ENCODE assay signal across 20 cellular contexts in the genomic region with DNA sequence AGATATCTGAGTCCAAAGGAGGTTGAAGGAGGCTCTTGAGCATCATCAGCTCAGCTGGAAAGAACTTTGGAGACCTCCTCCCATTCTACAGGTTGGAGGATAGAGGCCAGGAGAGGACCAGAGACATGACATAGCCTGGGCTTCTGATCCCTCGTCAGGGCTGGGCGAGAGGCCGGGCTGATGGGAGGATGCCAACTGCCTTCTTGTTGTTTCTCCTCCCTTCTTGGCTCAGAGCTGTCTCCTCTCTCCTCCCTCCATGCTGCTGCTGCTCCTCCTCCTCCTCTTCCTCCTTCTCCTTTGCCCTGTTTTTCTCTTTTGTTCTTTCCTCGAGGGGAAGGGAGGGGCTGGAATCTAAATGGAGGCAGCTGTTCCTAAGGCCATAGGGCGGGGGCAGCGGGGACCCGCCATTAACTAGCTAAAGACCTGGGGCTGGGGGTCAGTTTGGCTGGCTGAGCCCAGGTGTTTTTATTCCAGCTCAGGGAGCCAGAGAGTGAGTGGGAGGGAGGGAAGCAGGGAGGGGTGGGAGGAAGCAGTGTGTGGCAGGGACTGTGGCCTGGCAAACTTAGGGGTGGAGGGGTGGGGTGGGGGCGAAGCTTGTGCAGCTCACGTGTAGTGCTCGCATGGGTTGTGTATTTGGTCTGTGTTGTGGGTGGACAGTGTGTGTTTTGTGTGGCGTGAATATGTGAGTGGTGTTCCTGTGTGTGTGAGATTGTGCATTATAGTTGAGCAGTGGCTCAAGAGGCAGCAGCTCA.
DNase-seq lines count a peak whose midpoint lies in the region; ATAC-seq and TF ChIP-seq lines count a peak whose summit lies in the region.
"Had no signal": no experiment of that assay in that cellular context is flagged by ENCODE, and none has a peak within 500 bp of the region (broad histone marks: within the 10 kb centered on the region; RNA-seq: fewer than 3 reads in every experiment).

No MANE protein-coding gene starts in this region.

- no peaks in the 10 kb centered on the region for H3K27me3 ChIP-seq in SK-N-SH (ENCODE audit: insufficient read depth)
- H3K27me3 ChIP-seq in thyroid gland = no peaks in the 10 kb centered on the region

- H3K9me3 ChIP-seq in SK-N-SH (no peaks in the 10 kb centered on the region), thyroid gland (no peaks in the 10 kb centered on the region)
- H3K9me3 ChIP-seq: SJSA1 had no signal

- H3K79me2 ChIP-seq in SK-N-SH (ENCODE audit: insufficient read depth) = no peaks in the 10 kb centered on the region

- ATAC-seq in SK-N-SH treated with all-trans-retinoic acid at 6 μM for 48 hours = no peak
- no peak for ATAC-seq in activated T-helper 17 cell treated with anti-CD3 and anti-CD28 coated beads, Interleukin-2, amount 50 U/mL, for 72 hours (replicated peaks)
- no peak for ATAC-seq in HG02938 (IDR thresholded peaks at IDR 0.05; ENCODE audit: unreplicated experiment)
- ATAC-seq in omental fat pad (ENCODE audit: low FRiP score) = no peak
- ATAC-seq: natural killer cell treated with Interleukin-12 subunit alpha and Interleukin-12 subunit beta and Interleukin-15 and Interleukin-18, amount 100 ng/mL, for 72 hours; stimulated activated effector memory CD8-positive, alpha-beta T cell treated with anti-CD3 and anti-CD28 coated beads, Interleukin-12 subunit alpha, Interleukin-12 subunit beta, amount 100 ng/mL, for 72 hours had no signal

- no peak overlapping the region for H3K9ac ChIP-seq in SK-N-SH

- H2AFZ ChIP-seq in SK-N-SH (ENCODE audit: low read depth) = no peak overlapping the region

- H3K36me3 ChIP-seq in SK-N-SH (replicated peaks in 1 of 2; ENCODE audit: control insufficient read depth in 1 of 2, insufficient read depth in 2 of 2, low read length in 1 of 2) (no peaks in the 10 kb centered on the region), thyroid gland (no peaks in the 10 kb centered on the region)
- H3K36me3 ChIP-seq: SJSA1 had no signal

- 67% methylated on average over 10 of the region's 11 CpGs for WGBS in SK-N-SH (ENCODE audit: low lambda C conversion rate)
- WGBS in thyroid gland, 2 donors = 26 to 30% methylated on average over 11 of the region's 11 CpGs

- intact Hi-C loops in head of caudate nucleus (cut with DNase I) = no loop called here
- intact Hi-C loops in thyroid gland (cut with DNase I) = no loop called here

- POLR2A ChIA-PET in SK-N-SH (lab: Yijun Ruan, JAX) = no interaction called here

- peak; percentile 60 for DNase-seq in SK-N-SH
- DNase-seq in head of caudate nucleus = peak in 28 of 42 donors; percentile 22 to 74 (median 49)
- peak; percentile 38 to 41 for DNase-seq in thyroid gland
- no peak for DNase-seq in NCI-H1694 (lab: John Stamatoyannopoulos, UW)
- DNase-seq in omental fat pad (ENCODE audit: low spot score) = no peak
- DNase-seq: ACHN; activated CD4-positive, alpha-beta T cell treated with anti-CD3 and anti-CD28 coated beads, Interleukin-2, amount 50 U/mL, for 1 hour; activated T-cell treated with anti-CD3 and anti-CD28 coated beads, Interleukin-2, amount 50 U/mL, for 24 hours; CD8-positive, alpha-beta memory T cell; EL; immature natural killer cell; mesenchymal stem cell had no signal

- peak overlapping the region; percentile 36 for H3K27ac Mint-ChIP-seq in activated T-helper 17 cell treated with anti-CD3 and anti-CD28 coated beads, Interleukin-2, amount 50 U/mL, for 72 hours
- H3K27ac Mint-ChIP-seq: activated T-cell treated with anti-CD3 and anti-CD28 coated beads, Interleukin-2, amount 50 U/mL, for 24 hours; immature natural killer cell; natural killer cell treated with Interleukin-12 subunit alpha and Interleukin-12 subunit beta and Interleukin-15 and Interleukin-18, amount 100 ng/mL, for 72 hours; stimulated activated effector memory CD8-positive, alpha-beta T cell treated with anti-CD3 and anti-CD28 coated beads, Interleukin-12 subunit alpha, Interleukin-12 subunit beta, amount 100 ng/mL, for 72 hours; type B pancreatic cell had no signal

- no peak for TF ChIP-seq POLR2A in thyroid gland (IDR thresholded peaks at IDR 0.05)

- no peaks in the 10 kb centered on the region for H3K9me2 ChIP-seq in SK-N-SH

- H3K4me3 ChIP-seq in SK-N-SH (ENCODE audit: low read depth in 2 of 2, low read length in 1 of 2) (no peak overlapping the region), thyroid gland (replicated peaks in 1 of 3) (no peak overlapping the region)
- H3K4me3 ChIP-seq: SJSA1 had no signal

- TF ChIP-seq EP300 in SK-N-SH (IDR thresholded peaks at IDR 0.05; ENCODE audit: borderline replicate concordance in 1 of 2, low read depth in 1 of 2, low read length in 1 of 2) = no peak

- no peaks in the 10 kb centered on the region for H3F3A ChIP-seq in SK-N-SH (replicated peaks; ENCODE audit: insufficient read depth)

- no peak for TF ChIP-seq CTCF in SK-N-SH (IDR thresholded peaks at IDR 0.05)
- no peak for TF ChIP-seq CTCF in thyroid gland (IDR thresholded peaks at IDR 0.05)
- TF ChIP-seq CTCF in omental fat pad (IDR thresholded peaks at IDR 0.05) = no peak

- H3K4me2 ChIP-seq in SK-N-SH = no peak overlapping the region

- H3K4me3 Mint-ChIP-seq in activated T-helper 17 cell treated with anti-CD3 and anti-CD28 coated beads, Interleukin-2, amount 50 U/mL, for 72 hours = no peak overlapping the region
- H3K4me3 Mint-ChIP-seq: activated T-cell treated with anti-CD3 and anti-CD28 coated beads, Interleukin-2, amount 50 U/mL, for 24 hours; CD8-positive, alpha-beta memory T cell; central memory CD8-positive, alpha-beta T cell; immature natural killer cell; natural killer cell treated with Interleukin-12 subunit alpha and Interleukin-12 subunit beta and Interleukin-15 and Interleukin-18, amount 100 ng/mL, for 72 hours; stimulated activated effector memory CD8-positive, alpha-beta T cell treated with anti-CD3 and anti-CD28 coated beads, Interleukin-12 subunit alpha, Interleukin-12 subunit beta, amount 100 ng/mL, for 72 hours; type B pancreatic cell had no signal

- H3K9me3 Mint-ChIP-seq in activated T-helper 17 cell treated with anti-CD3 and anti-CD28 coated beads, Interleukin-2, amount 50 U/mL, for 72 hours = no peaks in the 10 kb centered on the region
- H3K9me3 Mint-ChIP-seq: activated T-cell treated with anti-CD3 and anti-CD28 coated beads, Interleukin-2, amount 50 U/mL, for 24 hours; central memory CD8-positive, alpha-beta T cell; natural killer cell treated with Interleukin-12 subunit alpha and Interleukin-12 subunit beta and Interleukin-15 and Interleukin-18, amount 100 ng/mL, for 72 hours; stimulated activated effector memory CD8-positive, alpha-beta T cell treated with anti-CD3 and anti-CD28 coated beads, Interleukin-12 subunit alpha, Interleukin-12 subunit beta, amount 100 ng/mL, for 72 hours; type B pancreatic cell had no signal

- no peak for TF ChIP-seq RAD21 in SK-N-SH (IDR thresholded peaks at IDR 0.05; ENCODE audit: low read length)

- H3K4me1 ChIP-seq in SK-N-SH (ENCODE audit: control insufficient read depth in 1 of 2, insufficient read depth in 2 of 2, low read depth in 1 of 2, low read length in 1 of 2) (peaks cover 0 to 11% of the 10 kb centered on the region in 2 experiments; a peak in 1 of 4 replicates), thyroid gland (peaks cover 0 to 4% of the 10 kb centered on the region in 2 donors)
- H3K4me1 ChIP-seq: SJSA1 had no signal

- H3K27ac ChIP-seq in SK-N-SH (ENCODE audit: low read depth in 2 of 2, low read length in 1 of 2) (no peak overlapping the region), thyroid gland (no peak overlapping the region)
- H3K27ac ChIP-seq: SJSA1 had no signal

- peaks cover 39% of the 10 kb centered on the region for H3K4me1 Mint-ChIP-seq in activated T-helper 17 cell treated with anti-CD3 and anti-CD28 coated beads, Interleukin-2, amount 50 U/mL, for 72 hours

- peaks cover 9% of the 10 kb centered on the region for H3K27me3 Mint-ChIP-seq in activated T-helper 17 cell treated with anti-CD3 and anti-CD28 coated beads, Interleukin-2, amount 50 U/mL, for 72 hours

- CTCF ChIA-PET in SK-N-SH (lab: Yijun Ruan, JAX) = interaction anchor here (0.5 to 2.7 kb wide), 6 partner anchors 10 to 146 kb away, joined by 3 to 7 read pairs (median 4); no protein-coding TSS in a partner anchor

- H3K36me3 Mint-ChIP-seq in activated T-helper 17 cell treated with anti-CD3 and anti-CD28 coated beads, Interleukin-2, amount 50 U/mL, for 72 hours (ENCODE audit: low read depth) = no peaks in the 10 kb centered on the region
- H3K36me3 Mint-ChIP-seq: CD8-positive, alpha-beta memory T cell; immature natural killer cell; natural killer cell treated with Interleukin-12 subunit alpha and Interleukin-12 subunit beta and Interleukin-15 and Interleukin-18, amount 100 ng/mL, for 72 hours; stimulated activated effector memory CD8-positive, alpha-beta T cell treated with anti-CD3 and anti-CD28 coated beads, Interleukin-12 subunit alpha, Interleukin-12 subunit beta, amount 100 ng/mL, for 72 hours; type B pancreatic cell had no signal

- no peaks in the 10 kb centered on the region; the same call in 1 of the 2 replicates for H4K20me1 ChIP-seq in SK-N-SH (ENCODE audit: insufficient read depth)

TF ChIP-seq in SK-N-SH, 30 proteins besides CTCF, POLR2A, EP300 and RAD21 (continues in another document):
- TF ChIP-seq TEAD4 (IDR thresholded peaks at IDR 0.05; ENCODE audit: borderline replicate concordance, insufficient read depth) = no peak
- TF ChIP-seq, protein P1, sequence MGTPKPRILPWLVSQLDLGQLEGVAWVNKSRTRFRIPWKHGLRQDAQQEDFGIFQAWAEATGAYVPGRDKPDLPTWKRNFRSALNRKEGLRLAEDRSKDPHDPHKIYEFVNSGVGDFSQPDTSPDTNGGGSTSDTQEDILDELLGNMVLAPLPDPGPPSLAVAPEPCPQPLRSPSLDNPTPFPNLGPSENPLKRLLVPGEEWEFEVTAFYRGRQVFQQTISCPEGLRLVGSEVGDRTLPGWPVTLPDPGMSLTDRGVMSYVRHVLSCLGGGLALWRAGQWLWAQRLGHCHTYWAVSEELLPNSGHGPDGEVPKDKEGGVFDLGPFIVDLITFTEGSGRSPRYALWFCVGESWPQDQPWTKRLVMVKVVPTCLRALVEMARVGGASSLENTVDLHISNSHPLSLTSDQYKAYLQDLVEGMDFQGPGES (IDR thresholded peaks at IDR 0.05; ENCODE audit: low read depth, low read length) = no peak
- TF ChIP-seq YY1 (IDR thresholded peaks at IDR 0.05; ENCODE audit: low read depth) = no peak

TF ChIP-seq in SK-N-SH treated with all-trans-retinoic acid at 6 μM for 48 hours, 23 proteins besides CTCF, POLR2A, EP300 and RAD21:
- no peak for TF ChIP-seq TCF4 (CRISPR knock-in tag; IDR thresholded peaks at IDR 0.05; ENCODE audit: borderline replicate concordance)

Comparison
In these comparisons a context has a peak if more than half of its experiments do, and no peak if none do; other contexts are left out.
1. DNase-seq: peak in SK-N-SH (single experiment), head of caudate nucleus (28 of 42) and thyroid gland (2 of 2); none in NCI-H1694 (single experiment) and omental fat pad (single experiment).